21 cellular contexts compared by ENCODE assay signal in genomic region chr6:37082390-37082789, GRCh38.
"Had no signal": no experiment of that assay in that cellular context is flagged by ENCODE, and none has a peak within 500 bp of the region (broad histone marks: within the 10 kb centered on the region; RNA-seq: fewer than 3 reads in every experiment).

No MANE protein-coding gene starts in this region.

- H3K27ac Mint-ChIP-seq: activated CD8-positive, alpha-beta T cell treated with anti-CD3 and anti-CD28 coated beads, Interleukin-2, amount 10 ng/mL, durations not matched to agents 7 days and 5 days; activated naive CD4-positive, alpha-beta T cell treated with anti-CD3 and anti-CD28 coated beads, Interleukin-2, amount 50 U/mL, for 24 hours; WTC11 had no signal

- H3K36me3 ChIP-seq: ascending aorta, Peyer's patch had no signal

- H3K4me3 ChIP-seq: ascending aorta, body of pancreas had no signal

- H3K27me3 Mint-ChIP-seq: activated naive CD4-positive, alpha-beta T cell treated with anti-CD3 and anti-CD28 coated beads, Interleukin-2, amount 50 U/mL, for 24 hours; central memory CD8-positive, alpha-beta T cell; T-helper 17 cell had no signal

- H3K27me3 ChIP-seq: ascending aorta, body of pancreas, Peyer's patch had no signal

- H3K9me3 ChIP-seq: ascending aorta, body of pancreas, Peyer's patch had no signal

- H3K36me3 Mint-ChIP-seq: activated naive CD4-positive, alpha-beta T cell treated with anti-CD3 and anti-CD28 coated beads, Interleukin-2, amount 50 U/mL, for 24 hours; WTC11 had no signal

- H3K4me1 Mint-ChIP-seq: activated naive CD4-positive, alpha-beta T cell treated with anti-CD3 and anti-CD28 coated beads, Interleukin-2, amount 50 U/mL, for 24 hours; central memory CD8-positive, alpha-beta T cell had no signal

- DNase-seq: activated CD4-positive, alpha-beta T cell treated with anti-CD3 and anti-CD28 coated beads for 48 hours; activated CD4-positive, alpha-beta T cell treated with anti-CD3 and anti-CD28 coated beads, Interleukin-2, amount 50 U/mL, for 4 hours; activated CD4-positive, CD25-positive, alpha-beta regulatory T cell treated with anti-CD3 and anti-CD28 coated beads, Interleukin-2, amount 50 U/mL, for 72 hours; activated CD8-positive, alpha-beta memory T cell treated with anti-CD3 and anti-CD28 coated beads, Interleukin-2, amount 50 U/mL, for 48 hours; activated CD8-positive, alpha-beta T cell treated with anti-CD3 and anti-CD28 coated beads, Interleukin-2, amount 10 ng/mL, durations not matched to agents 7 days and 5 days; activated T-cell treated with anti-CD3 and anti-CD28 coated beads, Interleukin-2, amount 50 U/mL, for 1 hour; amniotic stem cell; body of pancreas; MM.1S; NCI-H1105; NCI-H1436 treated with DMSO at 0.1 percent for 48 hours; NCI-H187; NCI-H2081; Peyer's patch; SHP77 treated with DMSO at 0.1 percent for 48 hours; T-helper 17 cell; T-helper 9 cell had no signal

- ATAC-seq: activated CD8-positive, alpha-beta T cell treated with anti-CD3 and anti-CD28 coated beads, Interleukin-2, amount 10 ng/mL, durations not matched to agents 7 days and 5 days; T-helper 17 cell had no signal

- H3K9me3 Mint-ChIP-seq: activated naive CD4-positive, alpha-beta T cell treated with anti-CD3 and anti-CD28 coated beads, Interleukin-2, amount 50 U/mL, for 24 hours; central memory CD8-positive, alpha-beta T cell had no signal

- H3K4me3 Mint-ChIP-seq: activated CD8-positive, alpha-beta T cell treated with anti-CD3 and anti-CD28 coated beads, Interleukin-2, amount 10 ng/mL, durations not matched to agents 7 days and 5 days; activated naive CD4-positive, alpha-beta T cell treated with anti-CD3 and anti-CD28 coated beads, Interleukin-2, amount 50 U/mL, for 24 hours; central memory CD8-positive, alpha-beta T cell; T-helper 17 cell; WTC11 had no signal

- H3K27ac ChIP-seq: ascending aorta had no signal
